18 cellular contexts compared by ENCODE assay signal in genomic region chr10:95435548-95436279, GRCh38.
DNase-seq lines count a peak whose midpoint lies in the region; ATAC-seq and TF ChIP-seq lines count a peak whose summit lies in the region.
"Had no signal": no experiment of that assay in that cellular context is flagged by ENCODE, and none has a peak within 500 bp of the region (broad histone marks: within the 10 kb centered on the region; RNA-seq: fewer than 3 reads in every experiment).

No MANE protein-coding gene starts in this region.

- no peak for TF ChIP-seq EP300 in esophagus muscularis mucosa (IDR thresholded peaks at IDR 0.05)

- ATAC-seq in lower lobe of right lung (no peak), GM21360 (IDR thresholded peaks at IDR 0.05; ENCODE audit: unreplicated experiment) (no peak)
- ATAC-seq: activated T-helper 17 cell treated with anti-CD3 and anti-CD28 coated beads, Interleukin-2, amount 50 U/mL, for 72 hours; body of pancreas had no signal

- WGBS in esophagus muscularis mucosa: 81% methylated on average over 10 of the region's 13 CpGs

- DNase-seq in esophagus muscularis mucosa (ENCODE audit: extremely low spot score) (no peak), lower lobe of right lung (no peak), tibial artery (no peak), NCI-H226 (no peak), A172 (ENCODE audit: low spot score) (no peak)
- no peak for DNase-seq in stimulated activated CD4-positive, alpha-beta T cell treated with anti-CD3 and anti-CD28 coated beads, Interleukin-1b, Interleukin-23, amount 100 ng/mL, for 48 hours
- DNase-seq: activated CD4-positive, alpha-beta T cell treated with anti-CD3 and anti-CD28 coated beads, Interleukin-2, amount 10 ng/mL, durations not matched to agents 24 days and 14 days; body of pancreas; CD4-positive, alpha-beta memory T cell; GDM1; GM23248; NCI-H1436 treated with DMSO at 0.1 percent for 48 hours; NCI-H774; nucleus accumbens; stimulated activated CD4-positive, alpha-beta T cell treated with anti-CD3 and anti-CD28 coated beads, Interleukin-12 subunit alpha, Interleukin-12 subunit beta, amount 100 ng/mL, for 4 hours had no signal

- H3K27me3 ChIP-seq in esophagus muscularis mucosa (no peaks in the 10 kb centered on the region), lower lobe of right lung (ENCODE audit: low read depth) (no peaks in the 10 kb centered on the region), tibial artery (no peaks in the 10 kb centered on the region)
- H3K27me3 ChIP-seq: body of pancreas had no signal

- H3K27ac ChIP-seq in angular gyrus (ENCODE audit: low read depth, low read length) (peak overlapping the region; percentile 35), esophagus muscularis mucosa (replicated peaks in 1 of 4) (peak overlapping the region; percentile 85 to 97 (median 94)), lower lobe of right lung (peak overlapping the region; percentile 62), tibial artery (peak overlapping the region; percentile 80 to 91)
- H3K27ac ChIP-seq: body of pancreas, GM23248 had no signal

- intact Hi-C loops in esophagus muscularis mucosa (cut with DNase I): no loop called here
- intact Hi-C loops in lower lobe of right lung (cut with DNase I): no loop called here
- intact Hi-C loops in tibial artery (cut with DNase I; ENCODE audit: low total_unique reads): loop anchor here (5.0 kb wide), 1 partner anchor 117 kb away; no protein-coding TSS in a partner anchor

- H3K9me3 ChIP-seq in esophagus muscularis mucosa: no peaks in the 10 kb centered on the region
- no peaks in the 10 kb centered on the region for H3K9me3 ChIP-seq in lower lobe of right lung
- no peaks in the 10 kb centered on the region for H3K9me3 ChIP-seq in tibial artery
- H3K9me3 ChIP-seq: body of pancreas had no signal

- no peak for TF ChIP-seq POLR2A in esophagus muscularis mucosa (IDR thresholded peaks at IDR 0.05; ENCODE audit: low read depth)

- H3K4me1 ChIP-seq in esophagus muscularis mucosa (peaks cover 92 to 100% (median 100%) of the 10 kb centered on the region in 4 donors), lower lobe of right lung (peaks cover 27% of the 10 kb centered on the region), tibial artery (peaks cover 0 to 100% (median 83%) of the 10 kb centered on the region in 4 donors)

- TF ChIP-seq CTCF in esophagus muscularis mucosa (IDR thresholded peaks at IDR 0.05) (no peak), lower lobe of right lung (IDR thresholded peaks at IDR 0.05) (no peak), tibial artery (IDR thresholded peaks at IDR 0.05) (no peak)

- H3K36me3 ChIP-seq in esophagus muscularis mucosa (peaks cover 13 to 74% (median 47%) of the 10 kb centered on the region in 4 donors), lower lobe of right lung (no peaks in the 10 kb centered on the region), tibial artery (peaks cover 69 to 84% (median 70%) of the 10 kb centered on the region in 3 donors)

- H3K4me3 ChIP-seq in esophagus muscularis mucosa: no peak overlapping the region
- no peak overlapping the region for H3K4me3 ChIP-seq in lower lobe of right lung
- no peak overlapping the region for H3K4me3 ChIP-seq in tibial artery
- H3K4me3 ChIP-seq: body of pancreas, GM23248 had no signal

Comparison
In these comparisons a context has a peak if more than half of its experiments do, and no peak if none do; other contexts are left out.
1. H3K27ac ChIP-seq: peak in every context shown above with its lines; median percentile 94 in esophagus muscularis mucosa; 86 in tibial artery; 62 in lower lobe of right lung; 35 in angular gyrus.